ENCODE assay signal across 8 cellular contexts in genomic region chr6:2970753-2971419, GRCh38. TPM values are rescaled to one million over a fixed set of nuclear protein-coding genes. Genes with fewer than 3 reads are reported as not detected.
DNase-seq lines count a peak whose midpoint lies in the region; ATAC-seq, FAIRE-seq and TF ChIP-seq lines count a peak whose summit lies in the region.
"Had no signal": no experiment of that assay in that cellular context is flagged by ENCODE, and none has a peak within 500 bp of the region (broad histone marks: within the 10 kb centered on the region; RNA-seq: fewer than 3 reads in every experiment).

No MANE protein-coding gene starts in this region.

- ATAC-seq in GM23338 (peak; percentile 84), GM18519 (IDR thresholded peaks at IDR 0.05; ENCODE audit: low FRiP score, unreplicated experiment) (no peak)

- 0 out of 2 replicates have a peak, but pooled peaks cover 5% of the 10 kb centered on the region for H3K9me2 ChIP-seq in GM23338 (ENCODE audit: insufficient read depth)

- FAIRE-seq in frontal cortex (lab: Jason Lieb, UNC), result no peak
- FAIRE-seq: colon had no signal

- H3K27me3 Mint-ChIP-seq in GM23338 (ENCODE audit: insufficient read depth, low read depth, poor library complexity) (peaks cover 13% of the 10 kb centered on the region), nephron progenitor cell (ENCODE audit: low read depth, poor library complexity) (peaks cover 21% of the 10 kb centered on the region)
- peaks cover 4% of the 10 kb centered on the region for H3K27me3 Mint-ChIP-seq in activated naive CD4-positive, alpha-beta T cell treated with anti-CD3 and anti-CD28 coated beads for 36 hours (ENCODE audit: low read depth)

- H3K36me3 ChIP-seq in GM23338 (ENCODE audit: insufficient read depth) (no peaks in the 10 kb centered on the region), thymus (ENCODE audit: control insufficient read depth, insufficient read depth) (no peaks in the 10 kb centered on the region)

- H3K4me1 ChIP-seq in GM23338 (ENCODE audit: insufficient read depth) (0 out of 2 replicates have a peak, but pooled peaks cover 6% of the 10 kb centered on the region), thymus (ENCODE audit: control insufficient read depth, insufficient read depth, low read length) (peaks cover 6% of the 10 kb centered on the region)

- H3F3A ChIP-seq in GM23338 (replicated peaks; ENCODE audit: low read depth), result peaks cover 12% of the 10 kb centered on the region

- peaks cover 4% of the 10 kb centered on the region; the same call in 2 of the 3 replicates for H3K4me1 Mint-ChIP-seq in GM23338
- H3K4me1 Mint-ChIP-seq in activated naive CD4-positive, alpha-beta T cell treated with anti-CD3 and anti-CD28 coated beads for 36 hours (ENCODE audit: low read depth), result peaks cover 35% of the 10 kb centered on the region
- peaks cover 22% of the 10 kb centered on the region for H3K4me1 Mint-ChIP-seq in nephron progenitor cell

- CTCF ChIA-PET in activated naive CD4-positive, alpha-beta T cell treated with anti-CD3 and anti-CD28 coated beads for 36 hours (lab: Charles Lee), result interaction anchor here (1.0 kb wide), 1 partner anchor 16 kb away, joined by 3 read pairs; no protein-coding TSS in a partner anchor

- peak overlapping the region; percentile 82 for H3K4me3 Mint-ChIP-seq in GM23338
- peak overlapping the region; percentile 82 for H3K4me3 Mint-ChIP-seq in activated naive CD4-positive, alpha-beta T cell treated with anti-CD3 and anti-CD28 coated beads for 36 hours
- peak overlapping the region; percentile 83 for H3K4me3 Mint-ChIP-seq in nephron progenitor cell

- intact Hi-C loops in activated naive CD4-positive, alpha-beta T cell treated with anti-CD3 and anti-CD28 coated beads for 36 hours (cut with micrococcal nuclease), result loop anchor here (1.0 kb wide), 2 partner anchors 18 to 31 kb away; no protein-coding TSS in a partner anchor

- H3K9me3 Mint-ChIP-seq in GM23338, result peaks cover 12% of the 10 kb centered on the region; the same call in 2 of the 3 replicates
- no peaks in the 10 kb centered on the region for H3K9me3 Mint-ChIP-seq in activated naive CD4-positive, alpha-beta T cell treated with anti-CD3 and anti-CD28 coated beads for 36 hours
- no peaks in the 10 kb centered on the region for H3K9me3 Mint-ChIP-seq in nephron progenitor cell

- H3K9me3 ChIP-seq in thymus (ENCODE audit: control insufficient read depth), result no peaks in the 10 kb centered on the region

- DNase-seq in GM23338 (ENCODE audit: low spot score) (peak; percentile 77), RPMI8226 (peak; percentile 87), frontal cortex (ENCODE audit: low spot score in 2 of 2) (peak; percentile 75 to 81), nephron progenitor cell (peak; percentile 71)
- DNase-seq in activated naive CD4-positive, alpha-beta T cell treated with anti-CD3 and anti-CD28 coated beads for 36 hours, result peak; percentile 57

- H2AFZ ChIP-seq in GM23338, result no peak overlapping the region; the same call in 1 of the 2 replicates

- H3K4me3 ChIP-seq in GM23338 (peak overlapping the region; percentile 63), thymus (ENCODE audit: low read length) (peak overlapping the region; percentile 62)

- no peaks in the 10 kb centered on the region for H3K36me3 Mint-ChIP-seq in GM23338 (ENCODE audit: low read depth)
- no peaks in the 10 kb centered on the region for H3K36me3 Mint-ChIP-seq in activated naive CD4-positive, alpha-beta T cell treated with anti-CD3 and anti-CD28 coated beads for 36 hours (ENCODE audit: low read depth)
- no peaks in the 10 kb centered on the region for H3K36me3 Mint-ChIP-seq in nephron progenitor cell (ENCODE audit: low read depth)

- no peak for TF ChIP-seq CTCF in GM23338 (conservative IDR thresholded peaks at IDR 0.05; ENCODE audit: low read depth in 2 of 2)
- TF ChIP-seq CTCF in nephron progenitor cell (IDR thresholded peaks at IDR 0.05), result no peak

- H3K4me2 ChIP-seq in GM23338, result peak overlapping the region; percentile 82

- H3K27ac ChIP-seq in GM23338 (ENCODE audit: low read depth), result no peak overlapping the region
- peak overlapping the region; percentile 74 for H3K27ac ChIP-seq in thymus (ENCODE audit: low read depth)

- H3K27me3 ChIP-seq in GM23338 (ENCODE audit: insufficient read depth), result peaks cover 9% of the 10 kb centered on the region
- peaks cover 19% of the 10 kb centered on the region for H3K27me3 ChIP-seq in thymus (ENCODE audit: control insufficient read depth, insufficient read depth)

- WGBS in thymus, result under 1% methylated on average over 80 of the region's 80 CpGs

- H3K27ac Mint-ChIP-seq in GM23338 (no peak overlapping the region), nephron progenitor cell (no peak overlapping the region)
- H3K27ac Mint-ChIP-seq in activated naive CD4-positive, alpha-beta T cell treated with anti-CD3 and anti-CD28 coated beads for 36 hours, result peak overlapping the region; percentile 68

- no peaks in the 10 kb centered on the region for H3K79me2 ChIP-seq in GM23338 (replicated peaks; ENCODE audit: insufficient read depth)

- no peaks in the 10 kb centered on the region for H4K20me1 ChIP-seq in GM23338 (replicated peaks; ENCODE audit: insufficient read depth)

TF ChIP-seq in GM23338, 12 proteins besides CTCF, POLR2A, EP300 and RAD21:
- TF ChIP-seq EZH2 (IDR thresholded peaks at IDR 0.05; ENCODE audit: low read depth, unreplicated experiment) (no peak), CREB1 (CRISPR knock-in tag; IDR thresholded peaks at IDR 0.05; ENCODE audit: low read depth) (no peak)

RNA-seq across cellular contexts. Expression of gene SERPINB6, which starts 0.5 kb away (rescaled TPM):
- 37.6 and 38.5 TPM in 2 replicates for total RNA-seq in GM23338 (2014; rRNA removed; shearing (Covaris generic))
- polyA plus RNA-seq in GM23338 (2016; fragmentation: Nextera tagmentation; extraction: Ambion mirVana) (25.9 and 26.0 TPM in 2 replicates), thymus (84.3 TPM)
- total RNA-seq in activated naive CD4-positive, alpha-beta T cell treated with anti-CD3 and anti-CD28 coated beads for 36 hours, result 10 to 100 TPM; 31.2 to 31.4 TPM
- total RNA-seq in frontal cortex, result 14.3 TPM

RNA-seq across cellular contexts. Expression of gene NQO2, which starts 28.8 kb away (rescaled TPM):
- total RNA-seq in GM23338 (2014; rRNA removed; shearing (Covaris generic)), result 117 and 125 TPM in 2 replicates
- polyA plus RNA-seq in GM23338 (2016; fragmentation: Nextera tagmentation; extraction: Ambion mirVana) (159 and 173 TPM in 2 replicates), thymus (21.7 TPM)
- 10 to 100 TPM; 18.8 to 21.1 TPM for total RNA-seq in activated naive CD4-positive, alpha-beta T cell treated with anti-CD3 and anti-CD28 coated beads for 36 hours
- 6.1 TPM for total RNA-seq in frontal cortex
